1 cellular context compared by ENCODE assay signal in the genomic region with DNA sequence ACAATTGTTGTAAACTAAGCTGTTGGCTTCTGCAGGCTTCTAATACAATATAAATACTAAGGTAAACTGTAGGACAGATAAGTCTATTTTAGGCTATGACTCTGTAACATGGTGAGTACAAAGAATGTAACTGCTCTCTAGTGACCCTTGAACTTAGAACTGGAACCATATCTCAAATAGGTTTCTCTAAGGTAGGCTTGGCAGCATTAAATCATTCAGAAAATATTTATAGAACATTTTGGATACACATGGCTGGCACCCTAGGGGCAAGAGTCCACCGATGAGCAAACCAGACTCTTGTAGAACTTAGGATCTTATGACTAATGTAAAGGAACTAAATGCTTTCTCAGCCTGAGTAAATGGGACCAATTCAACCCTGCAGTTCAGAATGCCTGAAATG.
TF ChIP-seq lines count a peak whose summit lies in the region.

No MANE protein-coding gene starts in this region.

TF ChIP-seq in HepG2, 621 proteins besides CTCF, POLR2A, EP300 and RAD21 (continued from another document and continues in another):
- no peak for TF ChIP-seq ZNF740 (CRISPR knock-in tag; IDR thresholded peaks at IDR 0.05)
- TF ChIP-seq ZNF30 (CRISPR knock-in tag; IDR thresholded peaks at IDR 0.05): no peak
- no peak for TF ChIP-seq FOSL1 (CRISPR knock-in tag; IDR thresholded peaks at IDR 0.05; ENCODE audit: borderline replicate concordance)
- TF ChIP-seq ZNF792 (CRISPR knock-in tag; IDR thresholded peaks at IDR 0.05): no peak
- TF ChIP-seq BCL6 (CRISPR knock-in tag; IDR thresholded peaks at IDR 0.05): 0 out of 2 replicates have a peak, but pooled peaks have one; percentile 12
- TF ChIP-seq, protein P1, sequence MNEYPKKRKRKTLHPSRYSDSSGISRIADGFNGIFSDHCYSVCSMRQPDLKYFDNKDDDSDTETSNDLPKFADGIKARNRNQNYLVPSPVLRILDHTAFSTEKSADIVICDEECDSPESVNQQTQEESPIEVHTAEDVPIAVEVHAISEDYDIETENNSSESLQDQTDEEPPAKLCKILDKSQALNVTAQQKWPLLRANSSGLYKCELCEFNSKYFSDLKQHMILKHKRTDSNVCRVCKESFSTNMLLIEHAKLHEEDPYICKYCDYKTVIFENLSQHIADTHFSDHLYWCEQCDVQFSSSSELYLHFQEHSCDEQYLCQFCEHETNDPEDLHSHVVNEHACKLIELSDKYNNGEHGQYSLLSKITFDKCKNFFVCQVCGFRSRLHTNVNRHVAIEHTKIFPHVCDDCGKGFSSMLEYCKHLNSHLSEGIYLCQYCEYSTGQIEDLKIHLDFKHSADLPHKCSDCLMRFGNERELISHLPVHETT (CRISPR knock-in tag; conservative IDR thresholded peaks at IDR 0.05): no peak
- TF ChIP-seq KDM1A (CRISPR knock-in tag; IDR thresholded peaks at IDR 0.05): no peak
- TF ChIP-seq EED (CRISPR knock-in tag; IDR thresholded peaks at IDR 0.05): no peak
- no peak for TF ChIP-seq GABPB1 (CRISPR knock-in tag; IDR thresholded peaks at IDR 0.05)
- no peak for TF ChIP-seq ZNF646 (CRISPR knock-in tag; IDR thresholded peaks at IDR 0.05)
- no peak for TF ChIP-seq ZNF776 (CRISPR knock-in tag; IDR thresholded peaks at IDR 0.05)
- no peak for TF ChIP-seq ZNF720 (CRISPR knock-in tag; IDR thresholded peaks at IDR 0.05)
- no peak for TF ChIP-seq MTA1 (CRISPR knock-in tag; IDR thresholded peaks at IDR 0.05; ENCODE audit: borderline replicate concordance)
- TF ChIP-seq, protein P2, sequence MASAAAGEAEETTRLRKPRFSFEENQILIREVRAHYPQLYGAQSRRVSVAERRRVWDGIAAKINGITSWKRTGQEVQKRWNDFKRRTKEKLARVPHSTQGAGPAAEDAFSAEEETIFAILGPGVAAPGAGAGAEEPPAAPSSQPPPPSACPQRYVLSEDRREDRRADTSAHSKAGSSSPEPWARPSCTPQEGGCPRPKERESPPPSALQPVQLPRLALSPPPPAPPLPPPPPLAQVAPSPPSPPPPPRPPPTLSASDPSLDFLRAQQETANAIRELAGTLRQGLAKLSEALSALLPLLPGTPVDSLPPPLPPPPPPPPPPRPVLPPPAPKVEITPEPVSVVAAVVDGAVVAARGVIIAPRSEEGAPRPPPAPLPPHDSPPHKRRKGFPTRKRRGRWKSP (CRISPR knock-in tag; IDR thresholded peaks at IDR 0.05): no peak
- no peak for TF ChIP-seq ZNF841 (CRISPR knock-in tag; IDR thresholded peaks at IDR 0.05; ENCODE audit: borderline replicate concordance)
- TF ChIP-seq FOXP1 (IDR thresholded peaks at IDR 0.05): no peak
- TF ChIP-seq FOXP1 (CRISPR knock-in tag; IDR thresholded peaks at IDR 0.05): peak; percentile 46; the same call in 1 of the 2 replicates
- TF ChIP-seq NFKB2 (CRISPR knock-in tag; IDR thresholded peaks at IDR 0.05; ENCODE audit: borderline replicate concordance): no peak
- TF ChIP-seq NFIB (CRISPR knock-in tag; IDR thresholded peaks at IDR 0.05; ENCODE audit: borderline replicate concordance): no peak
- no peak for TF ChIP-seq SOX13 (IDR thresholded peaks at IDR 0.05)
- TF ChIP-seq SOX13 (CRISPR knock-in tag; conservative IDR thresholded peaks at IDR 0.05 in 1 of 2, IDR thresholded peaks at IDR 0.05 in 1 of 2): peak in 1 of 2 experiments; percentile 50; a peak in 1 of 4 replicates
- peak; percentile 46; the same call in 1 of the 2 replicates for TF ChIP-seq ARID3A (IDR thresholded peaks at IDR 0.05; ENCODE audit: low read depth, low read length)
- no peak for TF ChIP-seq SETDB1 (CRISPR knock-in tag; IDR thresholded peaks at IDR 0.05; ENCODE audit: borderline replicate concordance)
- TF ChIP-seq, protein P3, sequence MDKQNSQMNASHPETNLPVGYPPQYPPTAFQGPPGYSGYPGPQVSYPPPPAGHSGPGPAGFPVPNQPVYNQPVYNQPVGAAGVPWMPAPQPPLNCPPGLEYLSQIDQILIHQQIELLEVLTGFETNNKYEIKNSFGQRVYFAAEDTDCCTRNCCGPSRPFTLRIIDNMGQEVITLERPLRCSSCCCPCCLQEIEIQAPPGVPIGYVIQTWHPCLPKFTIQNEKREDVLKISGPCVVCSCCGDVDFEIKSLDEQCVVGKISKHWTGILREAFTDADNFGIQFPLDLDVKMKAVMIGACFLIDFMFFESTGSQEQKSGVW (CRISPR knock-in tag; IDR thresholded peaks at IDR 0.05; ENCODE audit: borderline replicate concordance): no peak
- TF ChIP-seq PAX8 (CRISPR knock-in tag; IDR thresholded peaks at IDR 0.05; ENCODE audit: borderline replicate concordance): no peak
- no peak for TF ChIP-seq ZZZ3 (CRISPR knock-in tag; IDR thresholded peaks at IDR 0.05; ENCODE audit: borderline replicate concordance)
- TF ChIP-seq NKX3-1 (CRISPR knock-in tag; IDR thresholded peaks at IDR 0.05): no peak
- no peak for TF ChIP-seq IKZF1 (IDR thresholded peaks at IDR 0.05)
- TF ChIP-seq ZNF510 (CRISPR knock-in tag; IDR thresholded peaks at IDR 0.05; ENCODE audit: low read depth): no peak
- no peak for TF ChIP-seq RFXAP (CRISPR knock-in tag; IDR thresholded peaks at IDR 0.05; ENCODE audit: borderline replicate concordance)
- TF ChIP-seq ZFP90 (CRISPR knock-in tag; IDR thresholded peaks at IDR 0.05; ENCODE audit: borderline replicate concordance): no peak
- TF ChIP-seq MLXIP (CRISPR knock-in tag; IDR thresholded peaks at IDR 0.05; ENCODE audit: borderline replicate concordance): no peak
- no peak for TF ChIP-seq CEBPG (CRISPR knock-in tag; IDR thresholded peaks at IDR 0.05)
- no peak for TF ChIP-seq REST (IDR thresholded peaks at IDR 0.05; ENCODE audit: borderline replicate concordance in 1 of 2, low read depth in 1 of 2, low read length in 2 of 2)
- TF ChIP-seq KAT2B (IDR thresholded peaks at IDR 0.05; ENCODE audit: borderline replicate concordance, low read depth, low read length): no peak
- TF ChIP-seq CSRNP2 (CRISPR knock-in tag; conservative IDR thresholded peaks at IDR 0.05; ENCODE audit: low read depth): no peak
- no peak for TF ChIP-seq SP1 (IDR thresholded peaks at IDR 0.05)
- no peak for TF ChIP-seq SP1 (CRISPR knock-in tag; IDR thresholded peaks at IDR 0.05)
- no peak for TF ChIP-seq MAX (IDR thresholded peaks at IDR 0.05)
